15 cellular contexts compared by ENCODE assay signal in the genomic region with DNA sequence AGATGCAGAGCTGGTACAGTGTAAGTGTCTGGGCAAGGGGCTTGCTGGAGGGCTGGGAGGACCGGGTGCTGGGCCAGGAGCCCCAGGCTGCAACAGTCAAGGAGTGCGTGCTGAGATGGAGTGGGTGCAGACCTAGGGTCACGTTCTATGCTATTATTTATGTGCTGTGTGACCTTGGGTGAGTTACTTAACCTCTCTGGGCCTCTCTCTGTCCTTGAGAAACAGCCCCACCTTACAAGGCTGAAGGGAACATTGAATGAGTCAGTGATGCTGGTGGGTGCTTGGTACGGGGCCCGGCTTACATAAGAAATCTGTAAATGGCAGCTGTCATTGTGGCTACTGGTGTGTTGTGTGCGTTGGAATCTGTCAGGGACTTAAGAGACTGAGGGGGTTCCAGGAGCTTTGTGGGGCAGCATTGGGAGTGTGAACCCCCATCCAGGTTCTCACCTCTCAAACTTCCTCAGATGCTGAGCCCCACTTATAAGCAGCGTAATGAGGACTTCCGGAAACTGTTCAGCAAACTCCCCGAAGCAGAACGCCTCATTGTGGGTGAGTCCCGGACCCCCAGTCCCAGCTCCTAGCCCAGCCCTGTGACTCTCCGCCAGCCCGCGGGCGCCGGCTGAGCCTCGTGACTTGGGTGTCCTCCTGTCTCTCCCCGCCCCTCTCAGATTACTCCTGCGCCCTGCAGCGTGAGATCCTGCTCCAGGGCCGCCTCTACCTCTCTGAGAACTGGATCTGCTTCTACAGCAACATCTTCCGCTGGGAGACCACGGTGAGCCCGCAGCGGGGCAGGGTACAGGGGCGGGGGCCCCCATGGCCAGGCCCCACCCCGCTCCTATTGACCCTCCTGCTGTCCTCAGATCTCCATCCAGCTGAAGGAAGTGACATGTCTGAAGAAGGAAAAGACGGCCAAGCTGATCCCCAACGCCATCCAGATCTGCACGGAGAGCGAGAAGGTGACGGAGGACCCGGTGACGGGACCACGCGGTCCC. TPM values are rescaled to one million over a fixed set of nuclear protein-coding genes. Genes with fewer than 3 reads are reported as not detected.
DNase-seq lines count a peak whose midpoint lies in the region; ATAC-seq and TF ChIP-seq lines count a peak whose summit lies in the region.
"Had no signal": no experiment of that assay in that cellular context is flagged by ENCODE, and none has a peak within 500 bp of the region (broad histone marks: within the 10 kb centered on the region; RNA-seq: fewer than 3 reads in every experiment).

No MANE protein-coding gene starts in this region.

- CTCF ChIA-PET in RWPE1 (lab: Yijun Ruan, JAX), result no interaction called here

- peaks cover 88% of the 10 kb centered on the region for H3K4me1 Mint-ChIP-seq in stimulated activated naive CD8-positive, alpha-beta T cell treated with anti-CD3 and anti-CD28 coated beads, Interleukin-15, amount 100 ng/mL, for 72 hours

- H3K27ac ChIP-seq in RWPE1 (peak overlapping the region; percentile 17), substantia nigra (ENCODE audit: low read depth, low read length, poor library complexity, severe bottlenecking) (no peak overlapping the region)

- H3K36me3 Mint-ChIP-seq in activated naive CD4-positive, alpha-beta T cell treated with anti-CD3 and anti-CD28 coated beads, Interleukin-2, amount 50 U/mL, for 72 hours, result peaks cover 19 to 46% of the 10 kb centered on the region in 2 donors

- DNase-seq in activated naive CD4-positive, alpha-beta T cell treated with anti-CD3 and anti-CD28 coated beads, Interleukin-2, amount 50 U/mL, for 72 hours (ENCODE audit: low spot score in 2 of 2), result no peak
- DNase-seq in activated naive CD4-positive, alpha-beta T cell treated with anti-CD3 and anti-CD28 coated beads, Interleukin-2, amount 50 U/mL, for 16 hours, result no peak
- DNase-seq in RWPE1 (ENCODE audit: low spot score) (no peak), iris pigment epithelial cell (ENCODE audit: low read depth) (peak; percentile 33), substantia nigra (lab: John Stamatoyannopoulos, UW) (no peak), NCI-H2107 (lab: John Stamatoyannopoulos, UW) (no peak)
- no peak for DNase-seq in stimulated activated naive CD8-positive, alpha-beta T cell treated with anti-CD3 and anti-CD28 coated beads, Interleukin-15, amount 100 ng/mL, for 72 hours
- DNase-seq: GF-D8, immature natural killer cell, NCI-H2029, NCI-H524 treated with DMSO at 0.1 percent for 48 hours, SHP77 treated with DMSO at 0.1 percent for 48 hours had no signal

- H3K27me3 Mint-ChIP-seq in stimulated activated naive CD8-positive, alpha-beta T cell treated with anti-CD3 and anti-CD28 coated beads, Interleukin-15, amount 100 ng/mL, for 72 hours, result no peaks in the 10 kb centered on the region

- H3K4me3 Mint-ChIP-seq in stimulated activated naive CD8-positive, alpha-beta T cell treated with anti-CD3 and anti-CD28 coated beads, Interleukin-15, amount 100 ng/mL, for 72 hours, result no peak overlapping the region

- no peak for ATAC-seq in activated naive CD4-positive, alpha-beta T cell treated with anti-CD3 and anti-CD28 coated beads, Interleukin-2, amount 50 U/mL, for 72 hours
- ATAC-seq in stimulated activated naive CD8-positive, alpha-beta T cell treated with anti-CD3 and anti-CD28 coated beads, Interleukin-15, amount 100 ng/mL, for 72 hours, result no peak
- no peak for ATAC-seq in GM21526 (IDR thresholded peaks at IDR 0.05; ENCODE audit: low FRiP score, unreplicated experiment)
- ATAC-seq: activated CD4-positive, CD25-positive, alpha-beta regulatory T cell treated with anti-CD3 and anti-CD28 coated beads, Interleukin-2, amount 50 U/mL, for 24 hours had no signal

- POLR2A ChIA-PET in RWPE1 (lab: Yijun Ruan, JAX; ENCODE audit: low non-redundant PET), result no interaction called here

- TF ChIP-seq CTCF in RWPE1 (conservative IDR thresholded peaks at IDR 0.05; ENCODE audit: low read depth), result no peak

- no peaks in the 10 kb centered on the region for H3K9me3 Mint-ChIP-seq in activated naive CD4-positive, alpha-beta T cell treated with anti-CD3 and anti-CD28 coated beads, Interleukin-2, amount 50 U/mL, for 72 hours
- no peaks in the 10 kb centered on the region for H3K9me3 Mint-ChIP-seq in stimulated activated naive CD8-positive, alpha-beta T cell treated with anti-CD3 and anti-CD28 coated beads, Interleukin-15, amount 100 ng/mL, for 72 hours
- H3K9me3 Mint-ChIP-seq: immature natural killer cell had no signal

- peak overlapping the region; percentile 27 to 87 for H3K27ac Mint-ChIP-seq in activated naive CD4-positive, alpha-beta T cell treated with anti-CD3 and anti-CD28 coated beads, Interleukin-2, amount 50 U/mL, for 72 hours
- H3K27ac Mint-ChIP-seq in stimulated activated naive CD8-positive, alpha-beta T cell treated with anti-CD3 and anti-CD28 coated beads, Interleukin-15, amount 100 ng/mL, for 72 hours, result peak overlapping the region; percentile 33 to 37

RNA-seq across cellular contexts. Expression of a gene that starts 9.6 kb away (rescaled TPM):
- total RNA-seq in activated naive CD4-positive, alpha-beta T cell treated with anti-CD3 and anti-CD28 coated beads, Interleukin-2, amount 50 U/mL, for 72 hours, result 100 to 1,000 TPM; 158 to 160 TPM

RNA-seq across cellular contexts. Expression of a gene that starts 20.6 kb away (rescaled TPM):
- total RNA-seq in activated naive CD4-positive, alpha-beta T cell treated with anti-CD3 and anti-CD28 coated beads, Interleukin-2, amount 50 U/mL, for 72 hours, result 1 to 10 TPM; 1.5 to 1.7 TPM

RNA-seq across cellular contexts. Expression of a gene that starts 31.8 kb away (rescaled TPM):
- not detected for total RNA-seq in activated naive CD4-positive, alpha-beta T cell treated with anti-CD3 and anti-CD28 coated beads, Interleukin-2, amount 50 U/mL, for 72 hours
- total RNA-seq: T-helper 2 cell treated with Interferon-gamma antibody and Interleukin-4, amounts not matched to agents 100 ng/mL and 5 ng/mL, for 36 hours had no signal

RNA-seq across cellular contexts. Expression of a gene that starts 45.7 kb away (rescaled TPM):
- total RNA-seq in activated naive CD4-positive, alpha-beta T cell treated with anti-CD3 and anti-CD28 coated beads, Interleukin-2, amount 50 U/mL, for 72 hours, result 1 to 10 TPM; 6.4 to 9.7 TPM
